ENCODE assay signal across 8 cellular contexts in genomic region chr5:154477382-154478223, GRCh38. TPM values are rescaled to one million over a fixed set of nuclear protein-coding genes. Genes with fewer than 3 reads are reported as not detected.
DNase-seq lines count a peak whose midpoint lies in the region; ATAC-seq and TF ChIP-seq lines count a peak whose summit lies in the region.
"Had no signal": no experiment of that assay in that cellular context is flagged by ENCODE, and none has a peak within 500 bp of the region (broad histone marks: within the 10 kb centered on the region; RNA-seq: fewer than 3 reads in every experiment).

No MANE protein-coding gene starts in this region.

- H3K27me3 ChIP-seq in HUES6 (ENCODE audit: control insufficient read depth, insufficient read depth, low read length) (peaks cover 99% of the 10 kb centered on the region), iPS-18a (ENCODE audit: control insufficient read depth, insufficient read depth, low read length) (peaks cover 100% of the 10 kb centered on the region)

- H3K4me1 ChIP-seq in HUES6 (ENCODE audit: control insufficient read depth, insufficient read depth, low read length) (peaks cover 68% of the 10 kb centered on the region), iPS-18a (ENCODE audit: control insufficient read depth, low read depth, low read length) (peaks cover 46% of the 10 kb centered on the region)

- peaks cover 1% of the 10 kb centered on the region for H3K36me3 Mint-ChIP-seq in activated naive CD8-positive, alpha-beta T cell treated with anti-CD3 and anti-CD28 coated beads, Interleukin-2, amount 10 ng/mL, durations not matched to agents 7 days and 5 days

- no peaks in the 10 kb centered on the region for H3K9me3 Mint-ChIP-seq in activated naive CD8-positive, alpha-beta T cell treated with anti-CD3 and anti-CD28 coated beads, Interleukin-2, amount 10 ng/mL, durations not matched to agents 7 days and 5 days

- peak overlapping the region; percentile 3 for H3K4me3 Mint-ChIP-seq in activated naive CD8-positive, alpha-beta T cell treated with anti-CD3 and anti-CD28 coated beads, Interleukin-2, amount 10 ng/mL, durations not matched to agents 7 days and 5 days

- no peak overlapping the region; the same call in 1 of the 2 replicates for H3K27ac ChIP-seq in HUES6 (ENCODE audit: low read depth, low read length)
- no peak overlapping the region for H3K27ac ChIP-seq in iPS-18a (ENCODE audit: low read length)

- POLR2A ChIA-PET in activated naive CD8-positive, alpha-beta T cell treated with anti-CD3 and anti-CD28 coated beads, Interleukin-2, amount 10 ng/mL, durations not matched to agents 7 days and 5 days (lab: Charles Lee): no interaction called here

- TF ChIP-seq CTCF in GM10266 (IDR thresholded peaks at IDR 0.05; ENCODE audit: control insufficient read depth, insufficient read depth, low read depth, missing control alignments): no peak

- no peak for ATAC-seq in activated naive CD8-positive, alpha-beta T cell treated with anti-CD3 and anti-CD28 coated beads, Interleukin-2, amount 10 ng/mL, durations not matched to agents 7 days and 5 days (ENCODE audit: low read depth)
- ATAC-seq in stimulated activated naive CD8-positive, alpha-beta T cell treated with anti-CD3 and anti-CD28 coated beads, Interleukin-15, Interleukin-2, amounts not matched to agents 100 U/mL and 50 U/mL, for 24 hours: no peak
- ATAC-seq in GM18502 (IDR thresholded peaks at IDR 0.05; ENCODE audit: poor library complexity, unreplicated experiment): no peak
- ATAC-seq in GM18861 (IDR thresholded peaks at IDR 0.05; ENCODE audit: unreplicated experiment): no peak

- DNase-seq in activated naive CD8-positive, alpha-beta T cell treated with anti-CD3 and anti-CD28 coated beads, Interleukin-2, amount 10 ng/mL, durations not matched to agents 7 days and 5 days: peak; percentile 50
- peak; percentile 12 for DNase-seq in stimulated activated naive CD8-positive, alpha-beta T cell treated with anti-CD3 and anti-CD28 coated beads, Interleukin-15, Interleukin-2, amounts not matched to agents 100 U/mL and 50 U/mL, for 24 hours
- DNase-seq in GM10266 (ENCODE audit: extremely low spot score): no peak

- peaks cover 28% of the 10 kb centered on the region for H3K4me1 Mint-ChIP-seq in activated naive CD8-positive, alpha-beta T cell treated with anti-CD3 and anti-CD28 coated beads, Interleukin-2, amount 10 ng/mL, durations not matched to agents 7 days and 5 days

- peak overlapping the region; percentile 97 for H3K9ac ChIP-seq in HUES6 (ENCODE audit: low read length)
- H3K9ac ChIP-seq in iPS-18a (ENCODE audit: low read length): no peak overlapping the region

- peaks cover 91% of the 10 kb centered on the region for H3K27me3 Mint-ChIP-seq in activated naive CD8-positive, alpha-beta T cell treated with anti-CD3 and anti-CD28 coated beads, Interleukin-2, amount 10 ng/mL, durations not matched to agents 7 days and 5 days

- peak overlapping the region; percentile 68 for H3K4me3 ChIP-seq in HUES6 (ENCODE audit: low read depth, low read length)
- H3K4me3 ChIP-seq in iPS-18a (ENCODE audit: low read length): peak overlapping the region; percentile 54

- peaks cover 11% of the 10 kb centered on the region; the same call in 1 of the 2 replicates for H3K36me3 ChIP-seq in HUES6 (ENCODE audit: control insufficient read depth, insufficient read depth, low read length)
- H3K36me3 ChIP-seq in iPS-18a (ENCODE audit: control insufficient read depth, low read depth, low read length): no peaks in the 10 kb centered on the region

- no peak overlapping the region for H3K27ac Mint-ChIP-seq in activated naive CD8-positive, alpha-beta T cell treated with anti-CD3 and anti-CD28 coated beads, Interleukin-2, amount 10 ng/mL, durations not matched to agents 7 days and 5 days

- H3K9me3 ChIP-seq in HUES6 (ENCODE audit: control insufficient read depth, insufficient read depth, low read depth, low read length) (no peaks in the 10 kb centered on the region), iPS-18a (ENCODE audit: control insufficient read depth, low read depth, low read length) (no peaks in the 10 kb centered on the region)

RNA-seq across cellular contexts. Expression of gene HAND1, which starts 0.4 kb away (rescaled TPM):
- not detected for total RNA-seq in activated naive CD8-positive, alpha-beta T cell treated with anti-CD3 and anti-CD28 coated beads, Interleukin-2, amount 10 ng/mL, durations not matched to agents 7 days and 5 days
- total RNA-seq: H4 had no signal

RNA-seq across cellular contexts. Expression of gene SAP30L, which starts 31.8 kb away (rescaled TPM):
- total RNA-seq in activated naive CD8-positive, alpha-beta T cell treated with anti-CD3 and anti-CD28 coated beads, Interleukin-2, amount 10 ng/mL, durations not matched to agents 7 days and 5 days: 10 to 100 TPM; 39.4 to 41.3 TPM
